1 cellular context compared by ENCODE assay signal in the genomic region with DNA sequence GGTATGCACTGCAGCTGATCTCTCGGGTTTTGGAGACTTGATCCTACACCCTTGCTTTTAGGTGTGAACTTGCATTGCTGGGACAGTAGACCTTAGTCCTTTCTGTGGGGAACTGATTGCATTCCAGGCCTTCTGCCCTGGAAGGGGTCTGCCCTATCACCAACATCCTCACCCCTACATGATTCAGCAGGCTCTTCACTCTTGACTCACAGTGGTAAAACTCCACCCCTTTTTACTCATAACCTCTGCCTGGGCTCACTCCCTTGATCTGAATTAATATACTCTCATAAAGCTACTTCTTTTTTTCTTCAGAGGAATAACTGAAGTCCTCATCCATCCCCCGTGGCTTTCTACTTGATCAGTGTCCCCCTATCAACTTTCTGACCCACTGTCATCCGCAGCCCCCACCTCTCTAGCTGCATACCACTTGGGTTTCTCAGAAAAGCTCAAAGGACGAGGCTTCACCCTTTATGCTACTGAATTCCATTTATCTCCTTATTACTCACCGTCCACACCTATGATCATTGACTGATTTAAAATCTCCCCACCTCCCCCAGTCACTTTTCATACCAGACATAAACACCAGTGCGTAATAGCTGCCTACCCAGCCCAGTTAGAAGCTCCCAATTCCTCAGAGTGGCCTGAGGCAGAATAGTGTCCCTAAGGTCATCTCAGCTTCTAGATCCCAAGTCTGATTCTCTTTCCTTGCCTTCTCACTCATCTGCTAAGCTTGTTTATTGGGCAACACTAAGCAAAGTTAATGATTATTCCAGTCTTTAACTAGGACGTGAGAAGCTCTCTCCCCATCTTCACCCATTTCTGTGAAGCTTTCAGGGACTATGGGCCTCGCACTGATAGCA.
TF ChIP-seq lines count a peak whose summit lies in the region.

No MANE protein-coding gene starts in this region.

TF ChIP-seq in endothelial cell of umbilical vein, 7 proteins besides CTCF, POLR2A, EP300 and RAD21:
- no peak for TF ChIP-seq EZH2 (IDR thresholded peaks at IDR 0.05; ENCODE audit: borderline replicate concordance, low read depth, low read length, severe bottlenecking)
- peak; percentile 60 for TF ChIP-seq FOS (IDR thresholded peaks at IDR 0.05; ENCODE audit: borderline replicate concordance, insufficient read depth, low read length)
